Comparison of ENCODE assay signal across 13 cellular contexts in genomic region chr10:102770108-102770482, GRCh38. TPM values are rescaled to one million over a fixed set of nuclear protein-coding genes. Genes with fewer than 3 reads are reported as not detected.
DNase-seq lines count a peak whose midpoint lies in the region; ATAC-seq and TF ChIP-seq lines count a peak whose summit lies in the region.
"Had no signal": no experiment of that assay in that cellular context is flagged by ENCODE, and none has a peak within 500 bp of the region (broad histone marks: within the 10 kb centered on the region; RNA-seq: fewer than 3 reads in every experiment).

No MANE protein-coding gene starts in this region.

- no peak for DNase-seq in CD8-positive, alpha-beta memory T cell
- DNase-seq in coronary artery (ENCODE audit: low spot score): no peak
- DNase-seq in NCI-H1930 (lab: John Stamatoyannopoulos, UW): no peak
- no peak for DNase-seq in amygdala (lab: John Stamatoyannopoulos, UW)
- no peak for DNase-seq in NCI-H524 (lab: John Stamatoyannopoulos, UW)
- DNase-seq in sciatic nerve (ENCODE audit: low spot score): no peak
- DNase-seq: activated CD4-positive, alpha-beta memory T cell treated with anti-CD3 and anti-CD28 coated beads for 36 hours; GOT3; MV-4-11 had no signal

- peak overlapping the region; percentile 17 for H3K27ac ChIP-seq in CD8-positive, alpha-beta memory T cell (ENCODE audit: low read depth, low read length)
- H3K27ac ChIP-seq in OCI-LY1 (ENCODE audit: low read depth, low read length, poor library complexity, severe bottlenecking): peak overlapping the region; percentile 46
- peak overlapping the region; percentile 4 to 15 for H3K27ac ChIP-seq in coronary artery
- peak overlapping the region; percentile 87 for H3K27ac ChIP-seq in parathyroid adenoma

- H3K36me3 ChIP-seq in CD8-positive, alpha-beta memory T cell (ENCODE audit: insufficient read depth, low read length): no peaks in the 10 kb centered on the region
- no peaks in the 10 kb centered on the region for H3K36me3 ChIP-seq in OCI-LY1 (ENCODE audit: insufficient read depth, low read length)
- H3K36me3 ChIP-seq in parathyroid adenoma (ENCODE audit: control insufficient read depth, insufficient read depth, low read length): no peaks in the 10 kb centered on the region

- peaks cover 37 to 66% (median 65%) of the 10 kb centered on the region in 3 donors for H3K4me1 Mint-ChIP-seq in CD8-positive, alpha-beta memory T cell

- POLR2A ChIA-PET in CD8-positive, alpha-beta memory T cell (lab: Charles Lee): no interaction called here

- peaks cover 14% of the 10 kb centered on the region for H3K4me1 ChIP-seq in CD8-positive, alpha-beta memory T cell (ENCODE audit: insufficient read depth, low read length)
- H3K4me1 ChIP-seq in OCI-LY1 (ENCODE audit: insufficient read depth, low read length, severe bottlenecking) (peaks cover 37% of the 10 kb centered on the region), parathyroid adenoma (peaks cover 68% of the 10 kb centered on the region)

- H3K9me3 Mint-ChIP-seq in CD8-positive, alpha-beta memory T cell: no peaks in the 10 kb centered on the region
- H3K9me3 Mint-ChIP-seq: activated CD4-positive, alpha-beta memory T cell treated with anti-CD3 and anti-CD28 coated beads for 36 hours; T-helper 1 cell treated with Interleukin-12 subunit alpha and Interleukin-12 subunit beta and Interleukin-4 antibody, amounts not matched to agents 30 μg/mL and 1 μg/mL, for 36 hours had no signal

- H4K20me1 ChIP-seq in OCI-LY1 (ENCODE audit: insufficient read depth, low read length): no peaks in the 10 kb centered on the region

- ATAC-seq in sciatic nerve: no peak

- intact Hi-C loops in sciatic nerve (cut with DNase I): no loop called here

- CTCF ChIA-PET in CD8-positive, alpha-beta memory T cell (lab: Charles Lee): no interaction called here

- H3K79me2 ChIP-seq in OCI-LY1 (ENCODE audit: insufficient read depth, low read length) (no peaks in the 10 kb centered on the region), parathyroid adenoma (peaks cover 59% of the 10 kb centered on the region)

- no peak overlapping the region for H3K4me3 ChIP-seq in CD8-positive, alpha-beta memory T cell (ENCODE audit: low read length)
- H3K4me3 ChIP-seq in OCI-LY1 (ENCODE audit: low read depth, low read length, poor library complexity, severe bottlenecking) (no peak overlapping the region), coronary artery (no peak overlapping the region), parathyroid adenoma (ENCODE audit: low read depth, low read length) (no peak overlapping the region)
- H3K4me3 ChIP-seq: BLaER1 treated with 17β-estradiol and CSF1 and Interleukin-3, amounts not matched to agents 10 nM and 100 nM had no signal

- H3K9me3 ChIP-seq in CD8-positive, alpha-beta memory T cell (ENCODE audit: low read length): no peaks in the 10 kb centered on the region
- H3K9me3 ChIP-seq in OCI-LY1 (ENCODE audit: low read length) (no peaks in the 10 kb centered on the region), parathyroid adenoma (ENCODE audit: control insufficient read depth, low read length) (no peaks in the 10 kb centered on the region)
- H3K9me3 ChIP-seq: BLaER1 treated with 17β-estradiol and CSF1 and Interleukin-3, amounts not matched to agents 10 nM and 100 nM had no signal

- TF ChIP-seq CTCF in OCI-LY1 (IDR thresholded peaks at IDR 0.05; ENCODE audit: low read length) (no peak), coronary artery (IDR thresholded peaks at IDR 0.05) (no peak), parathyroid adenoma (IDR thresholded peaks at IDR 0.05) (no peak)

- no peak overlapping the region for H3K4me3 Mint-ChIP-seq in CD8-positive, alpha-beta memory T cell
- H3K4me3 Mint-ChIP-seq: activated CD4-positive, alpha-beta memory T cell treated with anti-CD3 and anti-CD28 coated beads for 36 hours; T-helper 1 cell treated with Interleukin-12 subunit alpha and Interleukin-12 subunit beta and Interleukin-4 antibody, amounts not matched to agents 30 μg/mL and 1 μg/mL, for 36 hours had no signal

- H3K36me3 Mint-ChIP-seq in CD8-positive, alpha-beta memory T cell: peaks cover 0 to 46% (median 6%) of the 10 kb centered on the region in 3 donors

- H3K4me2 ChIP-seq in OCI-LY1 (ENCODE audit: low read length) (no peak overlapping the region), parathyroid adenoma (ENCODE audit: low read length) (peak overlapping the region; percentile 20)

- no peaks in the 10 kb centered on the region for H3F3A ChIP-seq in OCI-LY1 (ENCODE audit: insufficient read depth, low read length)

- H3K9ac ChIP-seq in OCI-LY1 (ENCODE audit: low read length) (no peak overlapping the region), parathyroid adenoma (no peak overlapping the region)

- no peaks in the 10 kb centered on the region for H3K27me3 ChIP-seq in CD8-positive, alpha-beta memory T cell (ENCODE audit: insufficient read depth, low read length, poor library complexity, severe bottlenecking)
- no peaks in the 10 kb centered on the region for H3K27me3 ChIP-seq in OCI-LY1 (ENCODE audit: insufficient read depth, low read length)
- H3K27me3 ChIP-seq in parathyroid adenoma (ENCODE audit: control insufficient read depth, insufficient read depth, low read length): no peaks in the 10 kb centered on the region
- H3K27me3 ChIP-seq: BLaER1 treated with 17β-estradiol and CSF1 and Interleukin-3, amounts not matched to agents 10 nM and 100 nM had no signal

- H3K27me3 Mint-ChIP-seq in CD8-positive, alpha-beta memory T cell: no peaks in the 10 kb centered on the region
- H3K27me3 Mint-ChIP-seq: activated CD4-positive, alpha-beta memory T cell treated with anti-CD3 and anti-CD28 coated beads for 36 hours had no signal

- no peaks in the 10 kb centered on the region for H3K9me2 ChIP-seq in OCI-LY1 (ENCODE audit: low read depth, low read length)

- H3K27ac Mint-ChIP-seq in CD8-positive, alpha-beta memory T cell: peak overlapping the region in 2 of 8 donors; percentile 29 to 60
- H3K27ac Mint-ChIP-seq: activated CD4-positive, alpha-beta memory T cell treated with anti-CD3 and anti-CD28 coated beads for 36 hours had no signal

- H2AFZ ChIP-seq in OCI-LY1 (ENCODE audit: low read length) (no peak overlapping the region), parathyroid adenoma (no peak overlapping the region)

RNA-seq across cellular contexts. Expression of gene WBP1L, which starts 26.3 kb away (rescaled TPM):
- total RNA-seq in CD8-positive, alpha-beta memory T cell: 10 to 100 TPM; 16.0 to 17.8 TPM
- 28.5 TPM for polyA plus RNA-seq in CD8-positive, alpha-beta memory T cell
- 66.2 TPM for total RNA-seq in sciatic nerve

RNA-seq across cellular contexts. Expression of gene SFXN2, which starts 55.7 kb away (rescaled TPM):
- 10 to 100 TPM; 27.6 to 30.6 TPM for total RNA-seq in CD8-positive, alpha-beta memory T cell
- 10.1 TPM for polyA plus RNA-seq in CD8-positive, alpha-beta memory T cell
- 7.6 TPM for total RNA-seq in sciatic nerve

RNA-seq across cellular contexts. Expression of gene ARL3, which starts 55.9 kb away (rescaled TPM):
- 1 to 10 TPM; 8.7 TPM for total RNA-seq in CD8-positive, alpha-beta memory T cell
- 5.7 TPM for polyA plus RNA-seq in CD8-positive, alpha-beta memory T cell
- total RNA-seq in sciatic nerve: 17.4 TPM

Comparison
In these comparisons a context has a peak if more than half of its experiments do, and no peak if none do; other contexts are left out.
1. H3K27ac ChIP-seq: peak in every context shown above with its lines; median percentile 87 in parathyroid adenoma; 46 in OCI-LY1; 17 in CD8-positive, alpha-beta memory T cell; 10 in coronary artery.